In the genomic region with DNA sequence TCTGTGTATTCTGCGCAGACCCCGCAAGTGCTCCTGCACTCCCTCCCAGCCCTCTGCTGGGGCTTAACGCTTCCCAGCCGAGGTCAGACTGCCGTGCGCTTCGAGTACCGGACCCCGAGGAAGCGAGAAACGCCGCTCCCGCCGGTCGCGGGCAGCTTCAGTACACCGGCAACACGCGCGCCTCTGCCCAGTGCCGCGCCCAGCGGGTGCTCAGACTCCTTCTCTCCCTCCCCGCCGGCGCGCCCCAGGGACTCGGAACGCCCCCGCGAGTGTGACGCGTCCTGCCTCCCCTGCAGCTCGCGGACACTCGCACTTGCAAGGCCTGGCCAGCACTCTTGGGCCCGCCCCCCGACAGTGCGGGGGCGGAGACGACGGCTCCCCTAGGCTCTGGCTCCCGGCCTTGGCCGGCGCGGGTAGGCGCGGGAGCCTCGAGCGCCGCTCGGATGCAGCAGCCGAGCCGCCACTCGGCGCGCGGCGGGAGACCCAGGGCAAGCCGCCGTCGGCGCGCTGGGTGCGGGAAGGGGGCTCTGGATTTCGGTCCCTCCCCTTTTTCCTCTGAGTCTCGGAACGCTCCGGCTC, we compare ENCODE assay signal across 9 cellular contexts. TPM values are rescaled to one million over a fixed set of nuclear protein-coding genes. Genes with fewer than 3 reads are reported as not detected.
DNase-seq lines count a peak whose midpoint lies in the region; ATAC-seq and TF ChIP-seq lines count a peak whose summit lies in the region.
"Had no signal": no experiment of that assay in that cellular context is flagged by ENCODE, and none has a peak within 500 bp of the region (broad histone marks: within the 10 kb centered on the region; RNA-seq: fewer than 3 reads in every experiment).

Gene PTGER2, plus strand, starts transcription at position 410 of the 579 bp plus-strand sequence. CDS start 237 bp downstream, outside the sequence.

- DNase-seq in LHCN-M2 (ENCODE audit: low read depth) (peak; percentile 94), WERI-Rb-1 (peak; percentile 89), T47D (ENCODE audit: low read depth in 1 of 2, low spot score in 1 of 2) (peak; percentile 70 to 79), iris pigment epithelial cell (ENCODE audit: low read depth) (peak; percentile 98), SKM-1 (lab: John Stamatoyannopoulos, UW; ENCODE audit: unreplicated experiment) (no peak)
- peak; percentile 43 to 78 (median 52) for DNase-seq in stimulated activated CD4-positive, alpha-beta T cell treated with anti-CD3 and anti-CD28 coated beads, Interleukin-12 subunit alpha, Interleukin-12 subunit beta, amount 100 ng/mL, for 48 hours (ENCODE audit: low read depth in 2 of 3, low spot score in 1 of 3)

- peak within 1 kb of the TSS; percentile 88 for H3K9ac ChIP-seq in BLaER1
- H3K9ac ChIP-seq: KMS-11 had no signal

- H3K9me3 ChIP-seq in BLaER1: peaks cover 3% of the 10 kb centered on the region; the same call in 1 of the 2 replicates
- H3K9me3 ChIP-seq in WERI-Rb-1 (ENCODE audit: severe bottlenecking): no peaks in the 10 kb centered on the region

- peaks cover 62% of the 10 kb centered on the region for H3K4me1 ChIP-seq in BLaER1

- TF ChIP-seq CTCF in WERI-Rb-1 (IDR thresholded peaks at IDR 0.05; ENCODE audit: low read depth, low read length): no peak

- peak; percentile 54 for ATAC-seq in GM19455 (IDR thresholded peaks at IDR 0.05; ENCODE audit: unreplicated experiment)

- H3K27me3 ChIP-seq in BLaER1 (no peaks in the 10 kb centered on the region), WERI-Rb-1 (ENCODE audit: insufficient read depth, low read depth, severe bottlenecking) (peaks cover 5% of the 10 kb centered on the region)

- H3K36me3 ChIP-seq in BLaER1 (peaks cover 5% of the 10 kb centered on the region; the same call in 1 of the 2 replicates), WERI-Rb-1 (no peaks in the 10 kb centered on the region)

- H3K4me3 ChIP-seq in BLaER1 (peak within 1 kb of the TSS; percentile 93), WERI-Rb-1 (ENCODE audit: low read depth, low read length) (peak within 1 kb of the TSS; percentile 59)

- H3K4me2 ChIP-seq in BLaER1: peak within 1 kb of the TSS; percentile 98
- H3K4me2 ChIP-seq: KMS-11 had no signal

- in situ Hi-C loops in T47D (cut with HindIII; ENCODE audit: low pct_unique_long_range_greater_than_20kb, low sequenced_read_pairs): no loop called here

- H4K20me1 ChIP-seq in BLaER1: peaks cover 12% of the 10 kb centered on the region

- H3K27ac ChIP-seq in BLaER1: peak within 1 kb of the TSS; percentile 87
- H3K27ac ChIP-seq in WERI-Rb-1: no peak within 1 kb of the TSS
- H3K27ac ChIP-seq: KMS-11 had no signal

RNA-seq across cellular contexts. Expression of gene PTGER2, which starts in this region (rescaled TPM):
- total RNA-seq in LHCN-M2 (2014; rRNA removed): 35.8 and 37.8 TPM in 2 replicates
- polyA plus RNA-seq in LHCN-M2 (2012): 4.3 TPM
